Comparison of ENCODE assay signal across 7 cellular contexts in the genomic region with DNA sequence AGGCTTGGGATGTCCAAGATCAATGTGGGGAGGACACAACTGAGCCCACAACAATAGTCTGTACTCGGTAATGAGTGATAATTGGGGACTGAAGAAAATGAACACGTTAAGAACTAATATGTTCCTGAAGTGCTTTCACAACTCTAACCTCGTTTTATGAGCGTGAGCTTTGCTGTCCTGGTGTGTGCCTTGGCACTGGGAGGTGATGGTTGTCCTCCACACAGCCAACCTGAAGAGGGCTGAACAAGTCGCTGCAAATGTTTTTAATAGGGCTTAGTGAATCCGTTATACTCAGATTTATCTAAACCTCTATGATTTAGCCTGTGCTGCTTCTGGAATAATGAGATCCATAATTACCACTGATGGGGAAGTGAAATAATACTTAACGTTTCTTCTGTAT.
DNase-seq lines count a peak whose midpoint lies in the region; ATAC-seq and TF ChIP-seq lines count a peak whose summit lies in the region.
"Not testable (repeated sequence)": the region's sequence is repeated elsewhere in the genome, so short reads cannot be mapped to it uniquely, and the experiment has no call there.

No MANE protein-coding gene starts in this region.

- not testable (repeated sequence) for H3K9me3 ChIP-seq in SK-N-MC (ENCODE audit: low read depth, low read length)

- not testable (repeated sequence) for TF ChIP-seq CTCF in foreskin keratinocyte (conservative IDR thresholded peaks at IDR 0.05)

- not testable (repeated sequence) for H3K4me1 Mint-ChIP-seq in activated naive CD4-positive, alpha-beta T cell treated with anti-CD3 and anti-CD28 coated beads, Interleukin-2, amount 50 U/mL, for 24 hours; natural killer cell treated with Interleukin-12 subunit alpha and Interleukin-12 subunit beta and Interleukin-15 and Interleukin-18, amount 100 ng/mL, for 72 hours (ENCODE audit: low read depth in 2 of 2)

- not testable (repeated sequence) for H3K9ac ChIP-seq in SK-N-MC (ENCODE audit: insufficient read length)

- H3K27me3 Mint-ChIP-seq in activated naive CD4-positive, alpha-beta T cell treated with anti-CD3 and anti-CD28 coated beads, Interleukin-2, amount 50 U/mL, for 24 hours = not testable (repeated sequence)
- peaks cover 10 to 11% of the 10 kb centered on the region in 2 donors for H3K27me3 Mint-ChIP-seq in natural killer cell treated with Interleukin-12 subunit alpha and Interleukin-12 subunit beta and Interleukin-15 and Interleukin-18, amount 100 ng/mL, for 72 hours

- H3K27ac ChIP-seq in SK-N-MC, foreskin keratinocyte: not testable (repeated sequence)

- H3K36me3 ChIP-seq in SK-N-MC (ENCODE audit: insufficient read depth, low read length) = not testable (repeated sequence)

- H3K36me3 Mint-ChIP-seq in activated naive CD4-positive, alpha-beta T cell treated with anti-CD3 and anti-CD28 coated beads, Interleukin-2, amount 50 U/mL, for 24 hours; natural killer cell treated with Interleukin-12 subunit alpha and Interleukin-12 subunit beta and Interleukin-15 and Interleukin-18, amount 100 ng/mL, for 72 hours: not testable (repeated sequence)

- ATAC-seq in GM21723 (IDR thresholded peaks at IDR 0.05; ENCODE audit: unreplicated experiment) (peak; percentile 19), HG03565 (IDR thresholded peaks at IDR 0.05; ENCODE audit: unreplicated experiment) (peak; percentile 18), foreskin keratinocyte (peak; percentile 5)
- not testable (repeated sequence) for ATAC-seq in natural killer cell treated with Interleukin-12 subunit alpha and Interleukin-12 subunit beta and Interleukin-15 and Interleukin-18, amount 100 ng/mL, for 72 hours

- not testable (repeated sequence) for H3K27ac Mint-ChIP-seq in activated naive CD4-positive, alpha-beta T cell treated with anti-CD3 and anti-CD28 coated beads, Interleukin-2, amount 50 U/mL, for 24 hours; natural killer cell treated with Interleukin-12 subunit alpha and Interleukin-12 subunit beta and Interleukin-15 and Interleukin-18, amount 100 ng/mL, for 72 hours

- H3K4me1 ChIP-seq in foreskin keratinocyte = not testable (repeated sequence)

- H3K4me3 Mint-ChIP-seq in activated naive CD4-positive, alpha-beta T cell treated with anti-CD3 and anti-CD28 coated beads, Interleukin-2, amount 50 U/mL, for 24 hours = peak overlapping the region; percentile 100
- H3K4me3 Mint-ChIP-seq in natural killer cell treated with Interleukin-12 subunit alpha and Interleukin-12 subunit beta and Interleukin-15 and Interleukin-18, amount 100 ng/mL, for 72 hours = peak overlapping the region; percentile 98

- not testable (repeated sequence) for H3K27me3 ChIP-seq in foreskin keratinocyte

- not testable (repeated sequence) for DNase-seq in SK-N-MC (ENCODE audit: low read depth, low spot score); foreskin keratinocyte; natural killer cell treated with Interleukin-12 subunit alpha and Interleukin-12 subunit beta and Interleukin-15 and Interleukin-18, amount 100 ng/mL, for 72 hours (ENCODE audit: low spot score)

- not testable (repeated sequence) for H3K9me3 Mint-ChIP-seq in activated naive CD4-positive, alpha-beta T cell treated with anti-CD3 and anti-CD28 coated beads, Interleukin-2, amount 50 U/mL, for 24 hours; natural killer cell treated with Interleukin-12 subunit alpha and Interleukin-12 subunit beta and Interleukin-15 and Interleukin-18, amount 100 ng/mL, for 72 hours

- H3K4me3 ChIP-seq in GM08714 (ENCODE audit: low read length) (peak overlapping the region; percentile 60; the same call in 1 of the 2 replicates), SK-N-MC (peak overlapping the region; percentile 76)
